24 cellular contexts compared by ENCODE assay signal in genomic region chr19:2917275-2918184, GRCh38. TPM values are rescaled to one million over a fixed set of nuclear protein-coding genes. Genes with fewer than 3 reads are reported as not detected.
"Had no signal": no experiment of that assay in that cellular context is flagged by ENCODE, and none has a peak within 500 bp of the region (broad histone marks: within the 10 kb centered on the region; RNA-seq: fewer than 3 reads in every experiment).

No MANE protein-coding gene starts in this region.

- H3K27ac ChIP-seq: breast epithelium, gastrocnemius medialis, heart left ventricle, lower lobe of right lung, right atrium auricular region, tibial nerve, vagina had no signal

- FAIRE-seq: small intestine had no signal

- H3K4me1 ChIP-seq: breast epithelium, gastrocnemius medialis, heart left ventricle, lower lobe of right lung, right atrium auricular region, tibial nerve had no signal

- ATAC-seq: activated CD4-positive, CD25-positive, alpha-beta regulatory T cell treated with anti-CD3 and anti-CD28 coated beads, Interleukin-2, amount 50 U/mL, for 24 hours; effector memory CD8-positive, alpha-beta T cell; gastrocnemius medialis; heart left ventricle; left cardiac atrium; lower lobe of right lung had no signal

- H3K4me3 ChIP-seq: breast epithelium, gastrocnemius medialis, heart left ventricle, lower lobe of right lung, right atrium auricular region, tibial nerve, vagina had no signal

- H3K9me3 ChIP-seq: vagina had no signal

- H3K27me3 ChIP-seq: breast epithelium, gastrocnemius medialis, heart left ventricle, right atrium auricular region, tibial nerve, vagina had no signal

- DNase-seq: activated naive CD4-positive, alpha-beta T cell treated with Interleukin-2 at 50 U/mL for 16 hours; aorta; dermis blood vessel endothelial cell; effector memory CD8-positive, alpha-beta T cell; gastrocnemius medialis; heart left ventricle; immature natural killer cell; left cardiac atrium; lower lobe of right lung; nephron progenitor cell; small intestine; stimulated activated CD4-positive, alpha-beta T cell treated with anti-CD3 and anti-CD28 coated beads, Interleukin-4, amount 100 ng/mL, for 4 hours; stimulated activated CD8-positive, alpha-beta memory T cell treated with anti-CD3 and anti-CD28 coated beads, Interleukin-4, amount 100 ng/mL, for 48 hours; stimulated activated naive CD4-positive, alpha-beta T cell treated with Interleukin-2 at 50 U/mL for 16 hours; substantia nigra; T1000 had no signal

RNA-seq across cellular contexts. Expression of gene ZNF556, which starts 50.4 kb away (rescaled TPM):
- total RNA-seq: activated CD8-positive, alpha-beta memory T cell treated with anti-CD3 and anti-CD28 coated beads for 36 hours; activated T-helper 1 cell treated with anti-CD3 and anti-CD28 coated beads, Interleukin-12 subunit alpha, Interleukin-12 subunit beta, Interleukin-2, Interleukin-4 antibody, amounts not matched to agents 30 ng/mL and 10 ng/mL and 1 ng/mL, durations not matched to agents 14 hours and 24 hours and 36 hours; left cardiac atrium; lower lobe of right lung; progenitor cell of endocrine pancreas; right atrium auricular region; vagina had no signal
- polyA plus RNA-seq: aorta, heart left ventricle, immature natural killer cell had no signal
